ENCODE assay signal across 16 cellular contexts in the genomic region with DNA sequence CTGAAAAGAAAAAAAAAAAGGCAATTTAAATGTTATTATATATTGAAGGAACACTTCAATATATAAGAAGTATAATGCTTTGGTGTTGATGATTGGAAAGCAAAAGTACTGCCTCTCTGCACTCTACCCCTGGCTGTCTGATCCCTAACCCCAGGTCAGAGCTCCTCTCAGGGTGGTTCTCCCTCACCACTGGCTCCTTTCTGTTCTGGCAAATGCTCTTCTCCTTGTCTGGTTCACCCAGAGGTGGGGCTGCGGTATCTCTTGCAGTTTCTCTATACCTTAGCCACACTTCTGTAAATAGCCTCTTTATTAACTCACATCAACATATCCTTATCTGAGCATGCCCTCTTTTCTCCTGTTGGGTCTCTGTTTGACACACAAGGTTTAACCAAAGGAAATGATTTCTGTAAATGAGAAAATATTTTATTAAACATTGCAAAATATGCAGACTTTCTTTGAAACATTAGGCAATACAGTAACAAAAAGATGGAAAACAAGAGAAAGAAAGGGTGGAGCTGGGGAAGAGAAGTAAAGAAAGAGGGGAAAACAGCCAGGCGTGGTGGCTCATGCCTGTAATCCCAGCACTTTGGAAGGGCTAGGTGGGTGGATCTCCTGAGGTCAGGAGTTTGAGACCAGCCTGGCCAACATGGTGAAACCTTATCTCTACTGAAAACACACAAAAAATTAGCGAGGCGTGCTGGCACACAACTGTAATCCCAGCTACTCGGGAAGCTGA. TPM values are rescaled to one million over a fixed set of nuclear protein-coding genes. Genes with fewer than 3 reads are reported as not detected.
DNase-seq lines count a peak whose midpoint lies in the region; ATAC-seq and TF ChIP-seq lines count a peak whose summit lies in the region.
"Had no signal": no experiment of that assay in that cellular context is flagged by ENCODE, and none has a peak within 500 bp of the region (broad histone marks: within the 10 kb centered on the region; RNA-seq: fewer than 3 reads in every experiment).

No MANE protein-coding gene starts in this region.

- H3K4me1 ChIP-seq in adipocyte (ENCODE audit: control insufficient read depth, insufficient read depth, low read length) (peaks cover 10% of the 10 kb centered on the region), gastroesophageal sphincter (no peaks in the 10 kb centered on the region)
- H3K4me1 ChIP-seq: BE2C had no signal

- no peaks in the 10 kb centered on the region for H3K27me3 ChIP-seq in adipocyte (replicated peaks; ENCODE audit: control insufficient read depth, insufficient read depth, low read length)
- no peaks in the 10 kb centered on the region for H3K27me3 ChIP-seq in gastroesophageal sphincter
- H3K27me3 ChIP-seq: BE2C had no signal

- no peak overlapping the region for H3K27ac ChIP-seq in gastroesophageal sphincter

- TF ChIP-seq POLR2A in gastroesophageal sphincter (IDR thresholded peaks at IDR 0.05), result no peak

- DNase-seq in OCI-M1 (lab: John Stamatoyannopoulos, UW), result peak; percentile 22
- peak; percentile 16 for DNase-seq in adipocyte (ENCODE audit: low read depth)
- DNase-seq in NCI-H748 (lab: John Stamatoyannopoulos, UW; ENCODE audit: unreplicated experiment), result no peak
- DNase-seq: ACHN; BE2C; C1 segment of cervical spinal cord; CD4-positive, CD25-positive, alpha-beta regulatory T cell; CD8-positive, alpha-beta memory T cell; COR-L47; HFFc6 had no signal

- H3K36me3 ChIP-seq in adipocyte (ENCODE audit: control insufficient read depth, insufficient read depth, low read length, severe bottlenecking) (no peaks in the 10 kb centered on the region), gastroesophageal sphincter (no peaks in the 10 kb centered on the region)
- H3K36me3 ChIP-seq: BE2C had no signal

- no peak for TF ChIP-seq CTCF in gastroesophageal sphincter (IDR thresholded peaks at IDR 0.05)

- WGBS in gastroesophageal sphincter (ENCODE audit: low coverage in 1 of 2), 2 donors, result 59 to 63% methylated on average over 2 to 5 of the region's 5 CpGs

- no peak overlapping the region for H3K9ac ChIP-seq in adipocyte (ENCODE audit: low read length)

- no peak for TF ChIP-seq EP300 in gastroesophageal sphincter (IDR thresholded peaks at IDR 0.05)

- H3K9me3 ChIP-seq in adipocyte (ENCODE audit: control insufficient read depth, low read length), result no peaks in the 10 kb centered on the region
- H3K9me3 ChIP-seq in gastroesophageal sphincter, result no peaks in the 10 kb centered on the region
- H3K9me3 ChIP-seq: BE2C had no signal

- ATAC-seq in gastroesophageal sphincter, result peak; percentile 70
- ATAC-seq in GM21786 (IDR thresholded peaks at IDR 0.05; ENCODE audit: unreplicated experiment), result no peak
- ATAC-seq in GM21825 (IDR thresholded peaks at IDR 0.05; ENCODE audit: unreplicated experiment), result no peak
- ATAC-seq: GM23338, HCT116, HepG2 had no signal

- H3K4me3 ChIP-seq in adipocyte (ENCODE audit: low read length) (no peak overlapping the region), gastroesophageal sphincter (no peak overlapping the region)
- H3K4me3 ChIP-seq: GM23338 had no signal

RNA-seq across cellular contexts. Expression of a gene that starts 45.7 kb away (rescaled TPM):
- total RNA-seq in gastroesophageal sphincter, result 10 to 100 TPM; 27.9 to 64.4 (median 48.4) TPM
